8 cellular contexts compared by ENCODE assay signal in the genomic region with DNA sequence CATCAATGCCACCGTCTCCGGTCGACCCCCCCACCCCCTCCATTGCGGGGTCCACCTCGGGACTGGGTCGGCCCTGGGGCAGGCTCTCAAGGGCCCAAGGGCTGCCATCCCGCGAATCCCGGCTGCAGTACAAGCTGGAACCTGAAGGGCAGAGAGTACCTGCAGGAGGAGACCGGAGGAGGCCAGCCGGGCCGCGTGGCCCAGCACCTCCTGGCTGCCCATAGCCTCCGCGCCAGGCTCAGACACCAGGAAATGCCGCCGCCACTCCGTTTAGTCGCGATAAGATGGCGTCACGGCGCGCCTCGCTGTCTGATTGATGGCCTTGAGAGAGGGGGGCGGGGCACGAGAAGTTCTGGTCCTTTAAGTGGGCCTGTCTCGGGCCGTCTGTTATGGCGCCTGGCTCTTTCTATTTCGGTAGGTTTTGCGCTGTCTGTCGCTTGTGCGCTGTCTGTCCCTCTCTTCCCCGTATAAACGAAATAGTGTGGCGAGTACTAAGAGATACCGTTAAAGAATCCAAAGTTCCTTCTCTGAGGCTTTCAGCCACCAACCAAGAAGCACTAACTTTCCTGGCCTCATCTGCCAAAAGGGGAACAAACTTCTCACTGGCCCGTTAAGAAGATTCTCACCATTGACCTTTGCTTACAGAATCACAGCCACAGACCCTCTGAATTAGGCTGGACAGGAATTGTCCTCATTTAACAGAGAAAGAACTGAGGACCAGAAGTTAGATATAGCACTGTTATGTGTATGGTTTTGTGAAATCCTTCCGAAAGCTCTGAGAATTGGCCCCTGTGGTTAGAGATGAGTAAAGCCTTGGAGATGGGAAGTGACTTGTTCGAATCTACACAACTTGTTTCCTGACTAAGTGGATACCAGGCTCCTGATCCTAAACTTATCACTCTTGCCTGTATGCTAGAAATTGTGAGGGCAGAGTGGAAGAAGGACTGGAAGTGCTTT. TPM values are rescaled to one million over a fixed set of nuclear protein-coding genes. Genes with fewer than 3 reads are reported as not detected.
DNase-seq lines count a peak whose midpoint lies in the region; ATAC-seq, FAIRE-seq and TF ChIP-seq lines count a peak whose summit lies in the region.

TSS of gene RFT1 (minus strand) at position 257 of the 957 bp plus-strand sequence. CDS start at position 222, 35 bp downstream.

- H3K79me2 ChIP-seq in HepG2 (ENCODE audit: insufficient read depth, low read length) = peaks cover 21% of the 10 kb centered on the region

- H3K4me2 ChIP-seq in BLaER1 (peak within 1 kb of the TSS; percentile 95), HepG2 (ENCODE audit: low read depth, low read length) (peak within 1 kb of the TSS; percentile 79)

- H3K36me3 ChIP-seq in BLaER1 = peaks cover 19% of the 10 kb centered on the region
- H3K36me3 ChIP-seq in HepG2 (replicated peaks in 1 of 2; ENCODE audit: control insufficient read depth in 1 of 2, insufficient read depth in 2 of 2, low read length in 2 of 2) = peaks cover 2 to 3% of the 10 kb centered on the region in 2 experiments; a peak in 2 of 5 replicates

- intact Hi-C loops in HepG2 (cut with micrococcal nuclease; ENCODE audit: unreplicated experiment) = loop anchor here (5.0 kb wide), 1 partner anchor 42 kb away; no protein-coding TSS in a partner anchor

- H2AFZ ChIP-seq in HepG2 (ENCODE audit: low read length) = peak within 1 kb of the TSS; percentile 48

- TF ChIP-seq POLR2A in HepG2 (IDR thresholded peaks at IDR 0.05; ENCODE audit: insufficient read depth in 1 of 2, low read depth in 2 of 2, low read length in 2 of 2) = peak; percentile 91

- H3K9me3 ChIP-seq in BLaER1 (no peaks in the 10 kb centered on the region), HepG2 (ENCODE audit: low read length) (no peaks in the 10 kb centered on the region)

- peak within 1 kb of the TSS; percentile 84 for H3K4me3 ChIP-seq in BLaER1
- peak within 1 kb of the TSS; percentile 80 to 99 (median 86) for H3K4me3 ChIP-seq in HepG2 (replicated peaks in 1 of 3; ENCODE audit: insufficient read depth in 1 of 3, low read depth in 2 of 3, low read length in 3 of 3)

- H3K9ac ChIP-seq in BLaER1 = peak within 1 kb of the TSS; percentile 94
- H3K9ac ChIP-seq in HepG2 (ENCODE audit: insufficient read depth, low read depth, low read length) = peak within 1 kb of the TSS; percentile 86

- no peak; the same call in 1 of the 2 replicates for TF ChIP-seq CTCF in HepG2 (CRISPR knock-in tag; IDR thresholded peaks at IDR 0.05)

- ATAC-seq in GM19328 (IDR thresholded peaks at IDR 0.05; ENCODE audit: unreplicated experiment) = peak; percentile 65
- ATAC-seq in HG03520 (IDR thresholded peaks at IDR 0.05; ENCODE audit: unreplicated experiment) = peak; percentile 71
- peak; percentile 88 for ATAC-seq in HepG2

- POLR2A ChIA-PET in HepG2 (lab: Yijun Ruan, JAX) = interaction anchor here (1.0 to 9.0 kb wide), 7 partner anchors 20 to 338 kb away, joined by 3 to 75 read pairs (median 5); partner anchors contain the start of gene PRKCD

- peak in 1 of 2 experiments; percentile 27; a peak in 1 of 4 replicates for TF ChIP-seq EP300 in HepG2 (IDR thresholded peaks at IDR 0.05; ENCODE audit: low read depth in 2 of 2, low read length in 2 of 2)
- 0 out of 2 replicates have a peak, but pooled peaks have one; percentile 34 for TF ChIP-seq EP300 in HepG2 (CRISPR knock-in tag; IDR thresholded peaks at IDR 0.05; ENCODE audit: borderline replicate concordance)

- H3K27ac ChIP-seq in BLaER1 (peak within 1 kb of the TSS; percentile 91), HepG2 (ENCODE audit: extremely low read length, insufficient read depth, low read length) (peak within 1 kb of the TSS; percentile 75)

- in situ Hi-C loops in HepG2 (cut with HindIII; ENCODE audit: extremely low pct_ligation_motif_present, low pct_unique_long_range_greater_than_20kb) = loop anchor here (5.0 kb wide), 1 partner anchor 67 kb away; no protein-coding TSS in a partner anchor

- DNase-seq in NCI-H82 (lab: John Stamatoyannopoulos, UW) = peak; percentile 96
- DNase-seq in activated CD4-positive, alpha-beta T cell treated with anti-CD3 and anti-CD28 coated beads, Interleukin-2, amount 50 U/mL, for 48 hours = peak; percentile 99
- DNase-seq in dermis microvascular lymphatic vessel endothelial cell (ENCODE audit: low read depth in 2 of 2) = peak; percentile 89 to 98
- peak; percentile 93 for DNase-seq in HepG2 (ENCODE audit: low spot score)
- DNase-seq in stimulated activated CD4-positive, alpha-beta T cell treated with anti-CD3 and anti-CD28 coated beads, Interleukin-2, amount 100 ng/mL, for 48 hours = peak; percentile 97 to 99

- TF ChIP-seq RAD21 in HepG2 (CRISPR knock-in tag; IDR thresholded peaks at IDR 0.05) = peak; percentile 23

- TSS peak; percentile 99 for BruUV-seq in HepG2 (replicated peaks; lab: Mats Ljungman, UMichigan)

- H3K27me3 ChIP-seq in BLaER1 (no peaks in the 10 kb centered on the region), HepG2 (ENCODE audit: control insufficient read depth in 1 of 2, insufficient read depth in 2 of 2, low read length in 2 of 2) (no peaks in the 10 kb centered on the region; a peak in 1 of 5 replicates)

- H4K20me1 ChIP-seq in BLaER1 (no peaks in the 10 kb centered on the region), HepG2 (ENCODE audit: insufficient read depth, low read length) (no peaks in the 10 kb centered on the region)

- WGBS in HepG2 (ENCODE audit: low lambda C conversion rate) = 0% methylated on average over 19 of the region's 41 CpGs

- FAIRE-seq in HepG2 (lab: Jason Lieb, UNC) = peak; percentile 70

- CTCF ChIA-PET in HepG2 (lab: Yijun Ruan, JAX; ENCODE audit: low intra/inter-chr PET ratio, low total read pairs) = interaction anchor here (2.7 kb wide), 1 partner anchor 65 kb away, joined by 8 read pairs; no protein-coding TSS in a partner anchor

- peaks cover 33% of the 10 kb centered on the region for H3K4me1 ChIP-seq in BLaER1
- H3K4me1 ChIP-seq in HepG2 (ENCODE audit: insufficient read depth, low read length) = peaks cover 52% of the 10 kb centered on the region

TF ChIP-seq in HepG2, 621 proteins besides CTCF, POLR2A, EP300 and RAD21 (continues in another document):
- TF ChIP-seq ZNF574 (CRISPR knock-in tag; IDR thresholded peaks at IDR 0.05) = peak; percentile 82

RNA-seq across cellular contexts. Expression of gene RFT1, which starts in this region (rescaled TPM):
- 12.2 and 13.5 TPM in 2 replicates for total RNA-seq in dermis microvascular lymphatic vessel endothelial cell
- total RNA-seq in HepG2 (2016; rRNA removed; fragmentation: Illumina TruSeq; extraction: Trizol) = 25.7 and 37.0 TPM in 2 replicates
- 4.3 and 5.1 TPM in 2 replicates for total RNA-seq in HepG2 (2016; cell fraction: cytosol; rRNA removed; fragmentation: Illumina TruSeq; extraction: Trizol; ENCODE audit: low read depth)
- total RNA-seq in HepG2 (2016; cell fraction: insoluble cytoplasmic fraction; rRNA removed; fragmentation: Illumina TruSeq; extraction: Trizol) = 25.2 and 37.3 TPM in 2 replicates
- 14.7 and 16.2 TPM in 2 replicates for total RNA-seq in HepG2 (2016; cell fraction: membrane; rRNA removed; fragmentation: Illumina TruSeq; extraction: Trizol)
- total RNA-seq in HepG2 (2016; cell fraction: nucleus; rRNA removed; fragmentation: Illumina TruSeq; extraction: Trizol) = 30.4 and 35.0 TPM in 2 replicates
- polyA plus RNA-seq in HepG2 (2011; rRNA removed) = 21.0 and 23.2 TPM in 2 replicates
- 21.9 and 27.5 TPM in 2 replicates for polyA plus RNA-seq in HepG2 (2011; cell fraction: cytosol; rRNA removed)
- 11.4 TPM in 2 replicates for polyA plus RNA-seq in HepG2 (2011; cell fraction: nucleus; rRNA removed)
- 13.7 and 19.5 TPM in 2 replicates for polyA plus RNA-seq in HepG2 (2012)
- polyA plus RNA-seq in HepG2 (2016; cell fraction: cytosol; fragmentation: Illumina TruSeq; extraction: Trizol; ENCODE audit: low read depth) = 5.2 and 6.1 TPM in 2 replicates
- 20.1 and 21.3 TPM in 2 replicates for polyA plus RNA-seq in HepG2 (2016; cell fraction: insoluble cytoplasmic fraction; fragmentation: Illumina TruSeq; extraction: Trizol; ENCODE audit: low read depth)
- polyA plus RNA-seq in HepG2 (2016; cell fraction: membrane; fragmentation: Illumina TruSeq; extraction: Trizol; ENCODE audit: low read depth) = 10.2 and 12.2 TPM in 2 replicates
- 32.4 and 36.2 TPM in 2 replicates for polyA plus RNA-seq in HepG2 (2016; cell fraction: nucleus; fragmentation: Illumina TruSeq; extraction: Trizol; ENCODE audit: insufficient read depth, low read depth)
- polyA minus RNA-seq in HepG2 (2011; rRNA and poly(A)+ RNA removed; ENCODE audit: low replicate concordance) = 79.7 and 80.7 TPM in 2 replicates
- 17.0 and 17.7 TPM in 2 replicates for polyA minus RNA-seq in HepG2 (2011; cell fraction: cytosol; rRNA and poly(A)+ RNA removed)
- polyA minus RNA-seq in HepG2 (2011; cell fraction: nucleus; rRNA and poly(A)+ RNA removed) = 15.6 and 15.8 TPM in 2 replicates

Comparison
In these comparisons a context has a peak if more than half of its experiments do, and no peak if none do; other contexts are left out.
1. Peak in every context shown above with its lines: DNase-seq, ATAC-seq, H3K4me3 ChIP-seq and H3K27ac ChIP-seq.